In genomic region chr1:173930541-173930940, GRCh38 we compare ENCODE assay signal across 5 cellular contexts. TPM values are rescaled to one million over a fixed set of nuclear protein-coding genes. Genes with fewer than 3 reads are reported as not detected.
"Had no signal": no experiment of that assay in that cellular context is flagged by ENCODE, and none has a peak within 500 bp of the region (broad histone marks: within the 10 kb centered on the region; RNA-seq: fewer than 3 reads in every experiment).

No MANE protein-coding gene starts in this region.

RNA-seq across cellular contexts. Expression of gene SERPINC1, which starts 13.4 kb away (rescaled TPM):
- total RNA-seq: GM23248, GM23338, H1, H4, H9 had no signal
- polyA plus RNA-seq: GM23248, GM23338 had no signal
